12 cellular contexts compared by ENCODE assay signal in genomic region chr7:136869991-136870798, GRCh38. TPM values are rescaled to one million over a fixed set of nuclear protein-coding genes. Genes with fewer than 3 reads are reported as not detected.
DNase-seq lines count a peak whose midpoint lies in the region; ATAC-seq, FAIRE-seq and TF ChIP-seq lines count a peak whose summit lies in the region.
"Had no signal": no experiment of that assay in that cellular context is flagged by ENCODE, and none has a peak within 500 bp of the region (broad histone marks: within the 10 kb centered on the region; RNA-seq: fewer than 3 reads in every experiment).

No MANE protein-coding gene starts in this region.

- no peaks in the 10 kb centered on the region for H3K36me3 ChIP-seq in rectal smooth muscle tissue (ENCODE audit: control insufficient read depth, insufficient read depth, low read length)
- H3K36me3 ChIP-seq in PC-9 (ENCODE audit: low read depth): no peaks in the 10 kb centered on the region

- DNase-seq in GM03348 (ENCODE audit: low spot score): peak; percentile 18
- DNase-seq in amniotic epithelial cell (ENCODE audit: low read depth): peak; percentile 27
- DNase-seq in right cardiac atrium: peak; percentile 20 to 51 (median 42)
- DNase-seq in C1 segment of cervical spinal cord (lab: John Stamatoyannopoulos, UW): no peak
- no peak for DNase-seq in PC-9
- DNase-seq in HTR-8/SVneo (ENCODE audit: insufficient read length, low spot score): no peak
- DNase-seq: effector memory CD4-positive, alpha-beta T cell; stimulated activated naive CD4-positive, alpha-beta T cell had no signal

- ATAC-seq in right cardiac atrium (peak; percentile 44 to 47), GM18502 (IDR thresholded peaks at IDR 0.05; ENCODE audit: poor library complexity, unreplicated experiment) (no peak)
- ATAC-seq: psoas muscle had no signal

- H3K4me1 ChIP-seq in right cardiac atrium (ENCODE audit: control insufficient read depth, insufficient read depth, low read length) (no peaks in the 10 kb centered on the region), rectal smooth muscle tissue (ENCODE audit: control insufficient read depth, insufficient read depth, low read length) (peaks cover 12% of the 10 kb centered on the region), PC-9 (replicated peaks; ENCODE audit: insufficient read depth) (no peaks in the 10 kb centered on the region)
- H3K4me1 ChIP-seq: psoas muscle had no signal

- H3K9me3 ChIP-seq in right cardiac atrium (ENCODE audit: control insufficient read depth, low read length) (no peaks in the 10 kb centered on the region), PC-9 (ENCODE audit: insufficient read depth, low read depth) (no peaks in the 10 kb centered on the region)
- H3K9me3 ChIP-seq: psoas muscle had no signal

- no peaks in the 10 kb centered on the region for H3K79me2 ChIP-seq in PC-9 (ENCODE audit: low read depth)

- no TSS peak for BruUV-seq in PC-9 (replicated peaks; lab: Mats Ljungman, UMichigan)

- no peaks in the 10 kb centered on the region for H3K9me2 ChIP-seq in PC-9 (ENCODE audit: insufficient read depth)

- 1% methylated on average over 48 of the region's 48 CpGs for WGBS in right cardiac atrium

- H3K27me3 ChIP-seq in right cardiac atrium (ENCODE audit: control insufficient read depth, insufficient read depth) (no peaks in the 10 kb centered on the region), rectal smooth muscle tissue (ENCODE audit: control insufficient read depth, insufficient read depth, low read length) (no peaks in the 10 kb centered on the region), PC-9 (ENCODE audit: insufficient read depth, low read depth) (no peaks in the 10 kb centered on the region)

- no peak overlapping the region for H3K4me2 ChIP-seq in PC-9

- no peak for TF ChIP-seq CTCF in PC-9 (conservative IDR thresholded peaks at IDR 0.05)

- no peaks in the 10 kb centered on the region for H4K20me1 ChIP-seq in PC-9 (ENCODE audit: insufficient read depth)

- H3K9ac ChIP-seq in rectal smooth muscle tissue (ENCODE audit: low read length): peak overlapping the region; percentile 7

- no peak for FAIRE-seq in HTR-8/SVneo (lab: Jason Lieb, UNC)

- intact Hi-C loops in right cardiac atrium (cut with DNase I): loop anchor here in 2 of 4 donors (10.0 kb wide), 2 partner anchors 215 to 225 kb away; no protein-coding TSS in a partner anchor
- intact Hi-C loops in PC-9 (cut with micrococcal nuclease; ENCODE audit: unreplicated experiment): loop anchor here (10.0 kb wide), 1 partner anchor 725 kb away; no protein-coding TSS in a partner anchor

- H3K4me3 ChIP-seq in right cardiac atrium (ENCODE audit: low read length) (peak overlapping the region; percentile 66), rectal smooth muscle tissue (ENCODE audit: low read length) (peak overlapping the region; percentile 73), PC-9 (no peak overlapping the region)

- H3K27ac ChIP-seq in right cardiac atrium (ENCODE audit: low read length) (peak overlapping the region; percentile 73), rectal smooth muscle tissue (ENCODE audit: low read depth, low read length) (peak overlapping the region; percentile 82), PC-9 (no peak overlapping the region)
- H3K27ac ChIP-seq: psoas muscle had no signal

- H3F3A ChIP-seq in PC-9 (ENCODE audit: insufficient read depth, low read depth): no peaks in the 10 kb centered on the region

- H2AFZ ChIP-seq in PC-9: no peak overlapping the region

- CTCF ChIA-PET in PC-9 (lab: Charles Lee): interaction anchor here (0.6 kb wide), 1 partner anchor 754 kb away, joined by 5 read pairs; no protein-coding TSS in a partner anchor

- POLR2A ChIA-PET in PC-9 (lab: Charles Lee; ENCODE audit: unreplicated experiment): no interaction called here

RNA-seq across cellular contexts. Expression of gene CHRM2, which starts 1.7 kb away (rescaled TPM):
- 100 to 1,000 TPM in 2 of 4 donors, 10 to 100 TPM in 2; 50.3 to 140 (median 104) TPM for total RNA-seq in right cardiac atrium
- polyA plus RNA-seq in right cardiac atrium: 38.1 TPM
- 0.17 TPM in 1 of 2 replicates, not detected in the other for total RNA-seq in PC-9 (2021)
- total RNA-seq: OCI-LY7, psoas muscle had no signal
- polyA plus RNA-seq: psoas muscle had no signal

Comparison
In these comparisons a context has a peak if more than half of its experiments do, and no peak if none do; other contexts are left out.
1. DNase-seq: peak in GM03348 (single experiment), amniotic epithelial cell (single experiment) and right cardiac atrium (3 of 3); none in C1 segment of cervical spinal cord (0 of 14), PC-9 (0 of 2) and HTR-8/SVneo (single experiment).
2. RNA of gene CHRM2, which starts 1.7 kb away (total RNA-seq): 50.3 to 140 TPM in right cardiac atrium; 0.17 TPM in PC-9; every median in the first group is over 10 times any median in the second.